In genomic region chr19:4543856-4544647, GRCh38 we compare ENCODE assay signal across 21 cellular contexts. TPM values are rescaled to one million over a fixed set of nuclear protein-coding genes. Genes with fewer than 3 reads are reported as not detected.
"Had no signal": no experiment of that assay in that cellular context is flagged by ENCODE, and none has a peak within 500 bp of the region (broad histone marks: within the 10 kb centered on the region; RNA-seq: fewer than 3 reads in every experiment).

No MANE protein-coding gene starts in this region.

- DNase-seq: cortex of kidney; effector memory CD4-positive, alpha-beta T cell; gastrocnemius medialis; immature natural killer cell; left lung; mucosa of descending colon; naive thymus-derived CD8-positive, alpha-beta T cell; posterior cingulate gyrus; sigmoid colon; stimulated activated CD4-positive, alpha-beta T cell treated with anti-CD3 and anti-CD28 coated beads, Interleukin-12 subunit alpha, Interleukin-12 subunit beta, amount 100 ng/mL, for 4 hours; stimulated activated naive CD4-positive, alpha-beta T cell treated with Interleukin-2 at 50 U/mL for 16 hours; tibial artery; upper lobe of right lung had no signal

- ATAC-seq: gastrocnemius medialis; left lung; mucosa of descending colon; naive thymus-derived CD8-positive, alpha-beta T cell; upper lobe of right lung had no signal

- H3K4me3 Mint-ChIP-seq: immature natural killer cell; naive thymus-derived CD8-positive, alpha-beta T cell had no signal

- H3K27ac ChIP-seq: epithelial cell of prostate, esophagus muscularis mucosa, gastrocnemius medialis, sigmoid colon, tibial artery, upper lobe of right lung, vagina had no signal

- H3K4me1 Mint-ChIP-seq: immature natural killer cell had no signal

- H3K9me3 Mint-ChIP-seq: immature natural killer cell had no signal

- H3K4me3 ChIP-seq: mucosa of descending colon, upper lobe of right lung, vagina had no signal

- H3K9me3 ChIP-seq: gastrocnemius medialis, mucosa of descending colon, upper lobe of right lung, vagina had no signal

- H3K36me3 ChIP-seq: gastrocnemius medialis, sigmoid colon, tibial artery, upper lobe of right lung, vagina had no signal

- H3K27me3 ChIP-seq: gastrocnemius medialis, left lung, sigmoid colon, upper lobe of right lung, vagina had no signal

- H3K4me1 ChIP-seq: esophagus muscularis mucosa, gastrocnemius medialis, sigmoid colon, tibial artery, vagina had no signal

- FAIRE-seq: endometrium, keratinocyte had no signal

- H3K36me3 Mint-ChIP-seq: immature natural killer cell; naive thymus-derived CD8-positive, alpha-beta T cell had no signal

- H3K27ac Mint-ChIP-seq: immature natural killer cell; naive thymus-derived CD8-positive, alpha-beta T cell had no signal

RNA-seq across cellular contexts. Expression of gene LRG1, which starts 4.2 kb away (rescaled TPM):
- total RNA-seq: fibroblast of villous mesenchyme; naive thymus-derived CD8-positive, alpha-beta T cell; osteocyte had no signal
- polyA plus RNA-seq: immature natural killer cell; naive thymus-derived CD8-positive, alpha-beta T cell; neural cell had no signal

RNA-seq across cellular contexts. Expression of gene PLIN5, which starts 9.0 kb away (rescaled TPM):
- total RNA-seq: fibroblast of villous mesenchyme, osteocyte had no signal
- polyA plus RNA-seq: immature natural killer cell, keratinocyte had no signal

RNA-seq across cellular contexts. Expression of gene SEMA6B, which starts 15.4 kb away (rescaled TPM):
- polyA plus RNA-seq: immature natural killer cell; naive thymus-derived CD8-positive, alpha-beta T cell had no signal

RNA-seq across cellular contexts. Expression of gene PLIN4, which starts 25.8 kb away (rescaled TPM):
- total RNA-seq: osteocyte had no signal
- polyA plus RNA-seq: keratinocyte, neural cell had no signal
